ENCODE assay signal across 1 cellular context in genomic region chr20:37901280-37901666, GRCh38.
TF ChIP-seq lines count a peak whose summit lies in the region.

No MANE protein-coding gene starts in this region.

TF ChIP-seq in IMR-90, 13 proteins besides CTCF, POLR2A, EP300 and RAD21 (continued from another document):
- no peak for TF ChIP-seq SMC3 (IDR thresholded peaks at IDR 0.05; ENCODE audit: low read depth, low read length)
- TF ChIP-seq CEBPB (IDR thresholded peaks at IDR 0.05; ENCODE audit: low read depth, low read length), result no peak
- TF ChIP-seq BHLHE40 (IDR thresholded peaks at IDR 0.05; ENCODE audit: low read depth, low read length), result no peak
- no peak for TF ChIP-seq FOS (IDR thresholded peaks at IDR 0.05; ENCODE audit: low read depth, low read length)
- no peak for TF ChIP-seq MAZ (IDR thresholded peaks at IDR 0.05; ENCODE audit: borderline replicate concordance, low read depth, low read length)
TF ChIP-seq in IMR-90: peak in this region for 1.
